14 cellular contexts compared by ENCODE assay signal in the genomic region with DNA sequence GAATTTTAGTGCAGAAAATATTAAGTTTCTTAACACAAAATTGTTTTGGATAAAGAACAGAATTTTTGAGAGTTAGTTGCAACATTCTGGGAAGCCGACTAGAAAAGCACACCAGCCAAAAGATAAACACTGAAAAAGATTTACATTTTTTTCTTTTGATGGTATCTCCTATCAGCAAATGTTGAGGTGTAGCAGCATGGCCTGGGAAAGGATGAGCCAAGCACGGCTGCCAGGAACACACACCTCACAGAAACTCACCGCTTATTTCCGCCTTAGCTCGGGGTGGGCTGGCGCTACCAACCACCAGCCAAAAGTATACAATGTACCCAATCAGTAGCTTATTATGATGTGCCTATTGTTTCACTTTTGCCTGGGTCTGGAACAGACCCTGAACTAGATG.
DNase-seq lines count a peak whose midpoint lies in the region; ATAC-seq and TF ChIP-seq lines count a peak whose summit lies in the region.
"Had no signal": no experiment of that assay in that cellular context is flagged by ENCODE, and none has a peak within 500 bp of the region (broad histone marks: within the 10 kb centered on the region; RNA-seq: fewer than 3 reads in every experiment).

No MANE protein-coding gene starts in this region.

- H2AFZ ChIP-seq in GM23338: no peak overlapping the region

- H3K79me2 ChIP-seq in GM23338 (replicated peaks; ENCODE audit: insufficient read depth): no peaks in the 10 kb centered on the region

- H3K4me3 Mint-ChIP-seq in GM23338 (no peak overlapping the region), nephron (no peak overlapping the region)

- H3K9me3 Mint-ChIP-seq in GM23338 (no peaks in the 10 kb centered on the region), nephron (no peaks in the 10 kb centered on the region)
- H3K9me3 Mint-ChIP-seq: activated T-helper 2 cell treated with anti-CD3 and anti-CD28 coated beads, Interferon-gamma antibody, Interleukin-2, Interleukin-4, amounts not matched to agents 10 μg/mL and 5 μg/mL and 100 μg/mL, durations not matched to agents 14 hours and 24 hours and 36 hours had no signal

- no peak for TF ChIP-seq CTCF in GM23338 (conservative IDR thresholded peaks at IDR 0.05; ENCODE audit: low read depth in 2 of 2)
- TF ChIP-seq CTCF in nephron (IDR thresholded peaks at IDR 0.05; ENCODE audit: unreplicated experiment in 3 of 3): no peak

- H3K36me3 Mint-ChIP-seq in GM23338 (ENCODE audit: low read depth) (no peaks in the 10 kb centered on the region), nephron (ENCODE audit: low read depth) (no peaks in the 10 kb centered on the region)

- H3K36me3 ChIP-seq in GM23338 (ENCODE audit: insufficient read depth) (no peaks in the 10 kb centered on the region), aorta (ENCODE audit: control insufficient read depth in 1 of 2, insufficient read depth in 2 of 2, low read length in 1 of 2) (peaks cover 0 to 1% of the 10 kb centered on the region in 2 donors)

- H3K27me3 ChIP-seq in GM23338 (ENCODE audit: insufficient read depth) (no peaks in the 10 kb centered on the region), aorta (ENCODE audit: control insufficient read depth in 1 of 2, insufficient read depth in 2 of 2, low read length in 1 of 2) (no peaks in the 10 kb centered on the region)
- H3K27me3 ChIP-seq: gastroesophageal sphincter had no signal

- H3K4me1 Mint-ChIP-seq in GM23338: peaks cover 27% of the 10 kb centered on the region
- H3K4me1 Mint-ChIP-seq in nephron: peaks cover 43% of the 10 kb centered on the region

- H3K27ac Mint-ChIP-seq in GM23338 (0 out of 2 replicates have a peak overlapping the region, but pooled peaks have one; percentile 63), nephron (peak overlapping the region in 2 of 3 experiments; percentile 21 to 65)
- H3K27ac Mint-ChIP-seq: activated T-helper 2 cell treated with anti-CD3 and anti-CD28 coated beads, Interferon-gamma antibody, Interleukin-2, Interleukin-4, amounts not matched to agents 10 μg/mL and 5 μg/mL and 100 μg/mL, durations not matched to agents 14 hours and 24 hours and 36 hours had no signal

- no peak overlapping the region for H3K4me2 ChIP-seq in GM23338

- no peak for DNase-seq in GM23338 (ENCODE audit: low spot score)
- DNase-seq in T-helper 1 cell: peak in 3 of 5 donors; percentile 11 to 50 (median 20)
- DNase-seq in central memory CD4-positive, alpha-beta T cell: peak; percentile 46
- no peak for DNase-seq in NCI-H1417 (lab: John Stamatoyannopoulos, UW)
- DNase-seq in aorta: no peak
- no peak for DNase-seq in CD1c-positive myeloid dendritic cell (ENCODE audit: extremely low spot score)
- DNase-seq: effector CD4-positive, alpha-beta T cell; NCI-H187 treated with DMSO at 0.1 percent for 48 hours; NCI-H526; stimulated activated CD8-positive, alpha-beta memory T cell treated with anti-CD3 and anti-CD28 coated beads, Interleukin-4, amount 100 ng/mL, for 48 hours had no signal

- no peak overlapping the region for H3K4me3 ChIP-seq in GM23338
- no peak overlapping the region for H3K4me3 ChIP-seq in aorta (ENCODE audit: low read length in 2 of 2)
- H3K4me3 ChIP-seq: gastroesophageal sphincter had no signal

- no peaks in the 10 kb centered on the region for H3F3A ChIP-seq in GM23338 (replicated peaks; ENCODE audit: low read depth)

- peaks cover 3% of the 10 kb centered on the region; the same call in 1 of the 2 replicates for H3K4me1 ChIP-seq in GM23338 (ENCODE audit: insufficient read depth)
- peaks cover 0 to 3% of the 10 kb centered on the region in 2 donors for H3K4me1 ChIP-seq in aorta (ENCODE audit: control insufficient read depth in 1 of 2, insufficient read depth in 2 of 2, low read length in 2 of 2)

- WGBS in aorta, 2 donors: 65 to 70% methylated on average over 6 of the region's 6 CpGs

- no peak overlapping the region for H3K27ac ChIP-seq in GM23338 (ENCODE audit: low read depth)
- H3K27ac ChIP-seq in aorta (ENCODE audit: low read depth in 1 of 2, low read length in 2 of 2): no peak overlapping the region

- intact Hi-C loops in aorta (cut with DNase I): no loop called here

- ATAC-seq in GM23338 (no peak), HG02571 (IDR thresholded peaks at IDR 0.05; ENCODE audit: unreplicated experiment) (no peak), aorta (ENCODE audit: low FRiP score) (no peak)
- ATAC-seq: gastroesophageal sphincter had no signal

- peaks cover 3% of the 10 kb centered on the region for H3K27me3 Mint-ChIP-seq in GM23338 (ENCODE audit: insufficient read depth, low read depth, poor library complexity)
- no peaks in the 10 kb centered on the region for H3K27me3 Mint-ChIP-seq in nephron (ENCODE audit: low read depth)

- no peaks in the 10 kb centered on the region for H4K20me1 ChIP-seq in GM23338 (replicated peaks; ENCODE audit: insufficient read depth)

- no peaks in the 10 kb centered on the region for H3K9me2 ChIP-seq in GM23338 (ENCODE audit: insufficient read depth)

- H3K9me3 ChIP-seq in aorta (ENCODE audit: control insufficient read depth, low read length): no peaks in the 10 kb centered on the region
- H3K9me3 ChIP-seq: gastroesophageal sphincter had no signal

TF ChIP-seq in GM23338, 12 proteins besides CTCF, POLR2A, EP300 and RAD21 (continues in another document):
- TF ChIP-seq JUNB (IDR thresholded peaks at IDR 0.05; ENCODE audit: unreplicated experiment) (no peak), CREB1 (CRISPR knock-in tag; IDR thresholded peaks at IDR 0.05; ENCODE audit: low read depth) (no peak), EZH2phosphoT487 (IDR thresholded peaks at IDR 0.05; ENCODE audit: unreplicated experiment) (no peak)
- TF ChIP-seq, protein P1, sequence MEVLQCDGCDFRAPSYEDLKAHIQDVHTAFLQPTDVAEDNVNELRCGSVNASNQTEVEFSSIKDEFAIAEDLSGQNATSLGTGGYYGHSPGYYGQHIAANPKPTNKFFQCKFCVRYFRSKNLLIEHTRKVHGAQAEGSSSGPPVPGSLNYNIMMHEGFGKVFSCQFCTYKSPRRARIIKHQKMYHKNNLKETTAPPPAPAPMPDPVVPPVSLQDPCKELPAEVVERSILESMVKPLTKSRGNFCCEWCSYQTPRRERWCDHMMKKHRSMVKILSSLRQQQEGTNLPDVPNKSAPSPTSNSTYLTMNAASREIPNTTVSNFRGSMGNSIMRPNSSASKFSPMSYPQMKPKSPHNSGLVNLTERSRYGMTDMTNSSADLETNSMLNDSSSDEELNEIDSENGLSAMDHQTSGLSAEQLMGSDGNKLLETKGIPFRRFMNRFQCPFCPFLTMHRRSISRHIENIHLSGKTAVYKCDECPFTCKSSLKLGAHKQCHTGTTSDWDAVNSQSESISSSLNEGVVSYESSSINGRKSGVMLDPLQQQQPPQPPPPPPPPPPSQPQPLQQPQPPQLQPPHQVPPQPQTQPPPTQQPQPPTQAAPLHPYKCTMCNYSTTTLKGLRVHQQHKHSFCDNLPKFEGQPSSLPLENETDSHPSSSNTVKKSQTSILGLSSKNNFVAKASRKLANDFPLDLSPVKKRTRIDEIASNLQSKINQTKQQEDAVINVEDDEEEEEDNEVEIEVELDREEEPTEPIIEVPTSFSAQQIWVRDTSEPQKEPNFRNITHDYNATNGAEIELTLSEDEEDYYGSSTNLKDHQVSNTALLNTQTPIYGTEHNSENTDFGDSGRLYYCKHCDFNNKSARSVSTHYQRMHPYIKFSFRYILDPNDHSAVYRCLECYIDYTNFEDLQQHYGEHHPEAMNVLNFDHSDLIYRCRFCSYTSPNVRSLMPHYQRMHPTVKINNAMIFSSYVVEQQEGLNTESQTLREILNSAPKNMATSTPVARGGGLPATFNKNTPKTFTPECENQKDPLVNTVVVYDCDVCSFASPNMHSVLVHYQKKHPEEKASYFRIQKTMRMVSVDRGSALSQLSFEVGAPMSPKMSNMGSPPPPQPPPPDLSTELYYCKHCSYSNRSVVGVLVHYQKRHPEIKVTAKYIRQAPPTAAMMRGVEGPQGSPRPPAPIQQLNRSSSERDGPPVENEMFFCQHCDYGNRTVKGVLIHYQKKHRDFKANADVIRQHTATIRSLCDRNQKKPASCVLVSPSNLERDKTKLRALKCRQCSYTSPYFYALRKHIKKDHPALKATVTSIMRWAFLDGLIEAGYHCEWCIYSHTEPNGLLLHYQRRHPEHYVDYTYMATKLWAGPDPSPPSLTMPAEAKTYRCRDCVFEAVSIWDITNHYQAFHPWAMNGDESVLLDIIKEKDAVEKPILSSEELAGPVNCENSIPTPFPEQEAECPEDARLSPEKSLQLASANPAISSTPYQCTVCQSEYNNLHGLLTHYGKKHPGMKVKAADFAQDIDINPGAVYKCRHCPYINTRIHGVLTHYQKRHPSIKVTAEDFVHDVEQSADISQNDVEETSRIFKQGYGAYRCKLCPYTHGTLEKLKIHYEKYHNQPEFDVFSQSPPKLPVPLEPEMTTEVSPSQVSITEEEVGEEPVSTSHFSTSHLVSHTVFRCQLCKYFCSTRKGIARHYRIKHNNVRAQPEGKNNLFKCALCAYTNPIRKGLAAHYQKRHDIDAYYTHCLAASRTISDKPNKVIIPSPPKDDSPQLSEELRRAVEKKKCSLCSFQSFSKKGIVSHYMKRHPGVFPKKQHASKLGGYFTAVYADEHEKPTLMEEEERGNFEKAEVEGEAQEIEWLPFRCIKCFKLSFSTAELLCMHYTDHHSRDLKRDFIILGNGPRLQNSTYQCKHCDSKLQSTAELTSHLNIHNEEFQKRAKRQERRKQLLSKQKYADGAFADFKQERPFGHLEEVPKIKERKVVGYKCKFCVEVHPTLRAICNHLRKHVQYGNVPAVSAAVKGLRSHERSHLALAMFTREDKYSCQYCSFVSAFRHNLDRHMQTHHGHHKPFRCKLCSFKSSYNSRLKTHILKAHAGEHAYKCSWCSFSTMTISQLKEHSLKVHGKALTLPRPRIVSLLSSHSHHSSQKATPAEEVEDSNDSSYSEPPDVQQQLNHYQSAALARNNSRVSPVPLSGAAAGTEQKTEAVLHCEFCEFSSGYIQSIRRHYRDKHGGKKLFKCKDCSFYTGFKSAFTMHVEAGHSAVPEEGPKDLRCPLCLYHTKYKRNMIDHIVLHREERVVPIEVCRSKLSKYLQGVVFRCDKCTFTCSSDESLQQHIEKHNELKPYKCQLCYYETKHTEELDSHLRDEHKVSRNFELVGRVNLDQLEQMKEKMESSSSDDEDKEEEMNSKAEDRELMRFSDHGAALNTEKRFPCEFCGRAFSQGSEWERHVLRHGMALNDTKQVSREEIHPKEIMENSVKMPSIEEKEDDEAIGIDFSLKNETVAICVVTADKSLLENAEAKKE (CRISPR knock-in tag; IDR thresholded peaks at IDR 0.05): no peak
- TF ChIP-seq, protein P2, sequence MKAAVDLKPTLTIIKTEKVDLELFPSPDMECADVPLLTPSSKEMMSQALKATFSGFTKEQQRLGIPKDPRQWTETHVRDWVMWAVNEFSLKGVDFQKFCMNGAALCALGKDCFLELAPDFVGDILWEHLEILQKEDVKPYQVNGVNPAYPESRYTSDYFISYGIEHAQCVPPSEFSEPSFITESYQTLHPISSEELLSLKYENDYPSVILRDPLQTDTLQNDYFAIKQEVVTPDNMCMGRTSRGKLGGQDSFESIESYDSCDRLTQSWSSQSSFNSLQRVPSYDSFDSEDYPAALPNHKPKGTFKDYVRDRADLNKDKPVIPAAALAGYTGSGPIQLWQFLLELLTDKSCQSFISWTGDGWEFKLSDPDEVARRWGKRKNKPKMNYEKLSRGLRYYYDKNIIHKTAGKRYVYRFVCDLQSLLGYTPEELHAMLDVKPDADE (IDR thresholded peaks at IDR 0.05): no peak

Comparison
In these comparisons a context has a peak if more than half of its experiments do, and no peak if none do; other contexts are left out.
1. DNase-seq: peak in T-helper 1 cell (3 of 5) and central memory CD4-positive, alpha-beta T cell (single experiment); none in GM23338 (single experiment), NCI-H1417 (0 of 3), aorta (0 of 2) and CD1c-positive myeloid dendritic cell (single experiment).